Comparison of ENCODE assay signal across 19 cellular contexts in the genomic region with DNA sequence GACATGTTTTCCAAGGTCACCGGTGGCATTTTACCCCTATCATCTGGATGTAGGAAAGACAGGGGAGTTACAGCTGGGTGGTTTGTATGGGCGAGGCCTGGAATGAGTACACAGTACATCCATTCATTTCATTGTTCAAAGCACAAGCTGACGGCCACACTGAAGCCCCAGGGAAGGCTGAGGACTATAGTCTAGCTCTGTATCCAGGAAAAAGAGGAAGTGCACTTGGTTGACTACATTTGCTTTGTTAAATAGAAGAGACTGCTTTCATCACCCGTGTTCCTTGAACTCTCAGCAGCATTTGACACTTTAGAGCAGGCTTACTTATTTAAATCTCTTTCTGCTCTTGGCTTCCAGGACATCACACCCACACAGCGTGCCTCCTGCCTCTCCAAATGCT.
DNase-seq lines count a peak whose midpoint lies in the region; ATAC-seq and TF ChIP-seq lines count a peak whose summit lies in the region.
"Had no signal": no experiment of that assay in that cellular context is flagged by ENCODE, and none has a peak within 500 bp of the region (broad histone marks: within the 10 kb centered on the region; RNA-seq: fewer than 3 reads in every experiment).

No MANE protein-coding gene starts in this region.

- H3K9me3 ChIP-seq in OCI-LY7 (ENCODE audit: low read length), result no peaks in the 10 kb centered on the region
- H3K9me3 ChIP-seq: neutrophil, testis had no signal

- no peaks in the 10 kb centered on the region for H3K9me2 ChIP-seq in OCI-LY7 (ENCODE audit: insufficient read depth, low read length)

- no peaks in the 10 kb centered on the region for H3K4me1 ChIP-seq in OCI-LY7 (ENCODE audit: insufficient read depth, low read length, poor library complexity, severe bottlenecking)
- H3K4me1 ChIP-seq: testis had no signal

- POLR2A ChIA-PET in OCI-LY7 (lab: Charles Lee), result no interaction called here

- no peak for ATAC-seq in HG02623 (IDR thresholded peaks at IDR 0.05; ENCODE audit: unreplicated experiment)
- ATAC-seq: activated CD4-positive, alpha-beta T cell treated with anti-CD3 and anti-CD28 coated beads for 36 hours; Right ventricle myocardium inferior; stimulated activated naive B cell treated with anti-CD40 and anti-IgM and Interleukin-4, amounts not matched to agents 10 μg/mL and 1 μg/mL and 100 μg/mL, for 72 hours had no signal

- H3K4me3 ChIP-seq in OCI-LY7 (ENCODE audit: low read depth, low read length, poor library complexity, severe bottlenecking), result no peak overlapping the region
- H3K4me3 ChIP-seq: lung, testis had no signal

- DNase-seq in COR-L47 (lab: John Stamatoyannopoulos, UW), result peak; percentile 51
- DNase-seq in MV-4-11 (lab: John Stamatoyannopoulos, UW), result peak; percentile 10
- peak; percentile 7 for DNase-seq in OCI-LY7 (ENCODE audit: low spot score)
- peak; percentile 26 for DNase-seq in medulla oblongata (ENCODE audit: extremely low spot score)
- DNase-seq in activated naive CD4-positive, alpha-beta T cell treated with anti-CD3 and anti-CD28 coated beads, Interleukin-2, amount 50 U/mL, for 16 hours, result no peak
- DNase-seq in superior temporal gyrus (ENCODE audit: extremely low spot score), result no peak
- DNase-seq: activated CD4-positive, alpha-beta T cell treated with anti-CD3 and anti-CD28 coated beads for 36 hours; activated CD8-positive, alpha-beta memory T cell treated with anti-CD3 and anti-CD28 coated beads for 24 hours; activated naive CD4-positive, alpha-beta T cell; activated T-cell treated with anti-CD3 and anti-CD28 coated beads, Interleukin-2, amount 50 U/mL, for 24 hours; NCI-H1930; NCI-H446 treated with DMSO at 0.1 percent for 48 hours; small intestine; stimulated activated naive B cell treated with anti-CD40 and anti-IgM and Interleukin-4, amounts not matched to agents 10 μg/mL and 1 μg/mL and 100 μg/mL, for 72 hours; testis had no signal

- H3K79me2 ChIP-seq in OCI-LY7 (ENCODE audit: insufficient read depth, low read depth, low read length), result no peaks in the 10 kb centered on the region

- no peak for TF ChIP-seq CTCF in OCI-LY7 (conservative IDR thresholded peaks at IDR 0.05; ENCODE audit: low read length)

- CTCF ChIA-PET in OCI-LY7 (lab: Charles Lee; ENCODE audit: unreplicated experiment), result no interaction called here

- H3K4me2 ChIP-seq in OCI-LY7 (ENCODE audit: low read length), result no peak overlapping the region

- BruUV-seq in OCI-LY7 (replicated peaks; lab: Mats Ljungman, UMichigan), result no TSS peak

- no peaks in the 10 kb centered on the region for H3K36me3 ChIP-seq in OCI-LY7 (ENCODE audit: insufficient read depth, low read length)
- H3K36me3 ChIP-seq: neutrophil had no signal

- no peak overlapping the region for H3K27ac ChIP-seq in OCI-LY7 (ENCODE audit: low read depth, low read length, poor library complexity, severe bottlenecking)
- H3K27ac ChIP-seq: neutrophil, testis had no signal

- intact Hi-C loops in OCI-LY7 (cut with micrococcal nuclease; ENCODE audit: unreplicated experiment), result no loop called here

- no peaks in the 10 kb centered on the region for H4K20me1 ChIP-seq in OCI-LY7 (ENCODE audit: insufficient read depth, low read length)

- no peak overlapping the region for H2AFZ ChIP-seq in OCI-LY7 (ENCODE audit: low read length)

Comparison
In these comparisons a context has a peak if more than half of its experiments do, and no peak if none do; other contexts are left out.
1. DNase-seq: peak in COR-L47 (single experiment), MV-4-11 (single experiment), OCI-LY7 (single experiment) and medulla oblongata (single experiment); none in activated naive CD4-positive, alpha-beta T cell treated with anti-CD3 and anti-CD28 coated beads, Interleukin-2, amount 50 U/mL, for 16 hours (single experiment) and superior temporal gyrus (single experiment).